ENCODE assay signal across 17 cellular contexts in the genomic region with DNA sequence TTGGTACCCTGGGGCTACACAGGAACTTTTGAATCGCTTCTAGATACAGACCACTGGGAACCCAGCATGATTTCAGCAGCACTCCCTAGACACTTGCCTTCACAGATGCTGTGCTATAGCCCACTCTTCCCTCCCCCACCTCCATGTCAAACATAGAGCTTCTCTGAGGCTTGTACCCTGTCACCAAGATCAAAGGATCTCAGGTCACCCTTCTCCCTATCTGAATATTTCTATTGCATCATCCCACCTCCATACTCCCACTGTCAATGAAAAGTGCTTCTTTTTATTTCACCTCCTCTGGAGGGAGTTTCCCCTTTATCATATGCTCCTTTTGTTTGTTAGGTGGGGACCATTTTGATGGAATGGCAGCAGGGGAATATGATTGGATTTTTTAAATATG. TPM values are rescaled to one million over a fixed set of nuclear protein-coding genes. Genes with fewer than 3 reads are reported as not detected.
DNase-seq lines count a peak whose midpoint lies in the region; ATAC-seq lines count a peak whose summit lies in the region.
"Had no signal": no experiment of that assay in that cellular context is flagged by ENCODE, and none has a peak within 500 bp of the region (broad histone marks: within the 10 kb centered on the region; RNA-seq: fewer than 3 reads in every experiment).

No MANE protein-coding gene starts in this region.

- no peak overlapping the region for H3K27ac ChIP-seq in substantia nigra (ENCODE audit: low read depth, low read length, poor library complexity, severe bottlenecking)
- H3K27ac ChIP-seq: KMS-11 had no signal

- H3K4me1 Mint-ChIP-seq in activated T-cell treated with anti-CD3 and anti-CD28 coated beads, Interleukin-2, amount 50 U/mL, for 4 hours (ENCODE audit: low read depth), result peaks cover 15% of the 10 kb centered on the region
- H3K4me1 Mint-ChIP-seq in activated naive CD8-positive, alpha-beta T cell treated with anti-CD3 and anti-CD28 coated beads, Interleukin-2, amount 50 U/mL, for 24 hours, result peaks cover 15% of the 10 kb centered on the region
- H3K4me1 Mint-ChIP-seq: CD8-positive, alpha-beta memory T cell had no signal

- H3K4me3 Mint-ChIP-seq in activated T-cell treated with anti-CD3 and anti-CD28 coated beads, Interleukin-2, amount 50 U/mL, for 4 hours, result no peak overlapping the region
- no peak overlapping the region for H3K4me3 Mint-ChIP-seq in activated naive CD8-positive, alpha-beta T cell treated with anti-CD3 and anti-CD28 coated beads, Interleukin-2, amount 50 U/mL, for 24 hours
- H3K4me3 Mint-ChIP-seq: CD8-positive, alpha-beta memory T cell had no signal

- peaks cover 20% of the 10 kb centered on the region for H3K27me3 Mint-ChIP-seq in activated T-cell treated with anti-CD3 and anti-CD28 coated beads, Interleukin-2, amount 50 U/mL, for 4 hours (ENCODE audit: low read depth)
- H3K27me3 Mint-ChIP-seq in activated naive CD8-positive, alpha-beta T cell treated with anti-CD3 and anti-CD28 coated beads, Interleukin-2, amount 50 U/mL, for 24 hours, result peaks cover 26% of the 10 kb centered on the region

- peak; percentile 52 to 58 for ATAC-seq in activated T-cell treated with anti-CD3 and anti-CD28 coated beads, Interleukin-2, amount 50 U/mL, for 4 hours
- ATAC-seq in activated naive CD8-positive, alpha-beta T cell treated with anti-CD3 and anti-CD28 coated beads, Interleukin-2, amount 50 U/mL, for 24 hours, result peak; percentile 86
- ATAC-seq in HG03045 (IDR thresholded peaks at IDR 0.05; ENCODE audit: unreplicated experiment), result no peak

- H3K9me3 Mint-ChIP-seq in activated T-cell treated with anti-CD3 and anti-CD28 coated beads, Interleukin-2, amount 50 U/mL, for 4 hours, result peaks cover 19% of the 10 kb centered on the region
- peaks cover 16% of the 10 kb centered on the region for H3K9me3 Mint-ChIP-seq in activated naive CD8-positive, alpha-beta T cell treated with anti-CD3 and anti-CD28 coated beads, Interleukin-2, amount 50 U/mL, for 24 hours

- DNase-seq in activated T-cell treated with anti-CD3 and anti-CD28 coated beads, Interleukin-2, amount 50 U/mL, for 4 hours, result no peak
- DNase-seq in activated T-cell treated with anti-CD3 and anti-CD28 coated beads, Interleukin-2, amount 50 U/mL, for 1 hour, result no peak
- peak; percentile 0 for DNase-seq in stimulated activated CD8-positive, alpha-beta memory T cell treated with anti-CD3 and anti-CD28 coated beads, Interleukin-4, amount 100 ng/mL, for 24 hours (ENCODE audit: low read depth)
- DNase-seq in stimulated activated CD8-positive, alpha-beta memory T cell treated with anti-CD3 and anti-CD28 coated beads, Interleukin-4, amount 100 ng/mL, for 48 hours, result no peak
- DNase-seq in activated naive CD8-positive, alpha-beta T cell treated with anti-CD3 and anti-CD28 coated beads, Interleukin-2, amount 50 U/mL, for 24 hours, result peak; percentile 12
- DNase-seq in substantia nigra (lab: John Stamatoyannopoulos, UW), result no peak
- DNase-seq: C1 segment of cervical spinal cord; CD8-positive, alpha-beta memory T cell; GOT3; MV-4-11; NCI-H187; NCI-H2107; NCI-H510A; NCI-H774 had no signal

- H3K36me3 Mint-ChIP-seq in activated T-cell treated with anti-CD3 and anti-CD28 coated beads, Interleukin-2, amount 50 U/mL, for 4 hours (ENCODE audit: insufficient read depth), result peaks cover 5% of the 10 kb centered on the region
- peaks cover 4% of the 10 kb centered on the region for H3K36me3 Mint-ChIP-seq in activated naive CD8-positive, alpha-beta T cell treated with anti-CD3 and anti-CD28 coated beads, Interleukin-2, amount 50 U/mL, for 24 hours (ENCODE audit: low read depth)

- H3K27ac Mint-ChIP-seq in activated naive CD8-positive, alpha-beta T cell treated with anti-CD3 and anti-CD28 coated beads, Interleukin-2, amount 50 U/mL, for 24 hours, result no peak overlapping the region

RNA-seq across cellular contexts. Expression of a gene that starts 29.2 kb away (rescaled TPM):
- total RNA-seq in activated T-cell treated with anti-CD3 and anti-CD28 coated beads, Interleukin-2, amount 50 U/mL, for 4 hours, result under 1 TPM in 2 of 3 donors, not detected in 1; 0.08 to 0.55 TPM
- total RNA-seq: RPMI7951 had no signal

Comparison
In these comparisons a context has a peak if more than half of its experiments do, and no peak if none do; other contexts are left out.
1. DNase-seq: peak in stimulated activated CD8-positive, alpha-beta memory T cell treated with anti-CD3 and anti-CD28 coated beads, Interleukin-4, amount 100 ng/mL, for 24 hours (single experiment) and activated naive CD8-positive, alpha-beta T cell treated with anti-CD3 and anti-CD28 coated beads, Interleukin-2, amount 50 U/mL, for 24 hours (single experiment); none in activated T-cell treated with anti-CD3 and anti-CD28 coated beads, Interleukin-2, amount 50 U/mL, for 4 hours (single experiment), activated T-cell treated with anti-CD3 and anti-CD28 coated beads, Interleukin-2, amount 50 U/mL, for 1 hour (single experiment), stimulated activated CD8-positive, alpha-beta memory T cell treated with anti-CD3 and anti-CD28 coated beads, Interleukin-4, amount 100 ng/mL, for 48 hours (single experiment) and substantia nigra (0 of 49).